Comparison of ENCODE assay signal across 16 cellular contexts in genomic region chr19:41591951-41592562, GRCh38. TPM values are rescaled to one million over a fixed set of nuclear protein-coding genes. Genes with fewer than 3 reads are reported as not detected.
DNase-seq lines count a peak whose midpoint lies in the region; ATAC-seq and TF ChIP-seq lines count a peak whose summit lies in the region.
"Had no signal": no experiment of that assay in that cellular context is flagged by ENCODE, and none has a peak within 500 bp of the region (broad histone marks: within the 10 kb centered on the region; RNA-seq: fewer than 3 reads in every experiment).

No MANE protein-coding gene starts in this region.

- H3K36me3 Mint-ChIP-seq in osteocyte (ENCODE audit: unreplicated experiment), result no peaks in the 10 kb centered on the region

- WGBS in stomach, 5 donors, result 24 to 53% (median 43%) methylated on average over 4 to 5 of the region's 5 CpGs

- H3K4me3 ChIP-seq in right atrium auricular region (no peak overlapping the region), stomach (no peak overlapping the region)
- H3K4me3 ChIP-seq: BLaER1 treated with 17β-estradiol and CSF1 and Interleukin-3, amounts not matched to agents 10 nM and 100 nM; GM23248 had no signal

- H3K27me3 ChIP-seq in right atrium auricular region, result no peaks in the 10 kb centered on the region
- H3K27me3 ChIP-seq in stomach, result peaks cover 0 to 49% (median 7%) of the 10 kb centered on the region in 3 donors
- H3K27me3 ChIP-seq: BLaER1 treated with 17β-estradiol and CSF1 and Interleukin-3, amounts not matched to agents 10 nM and 100 nM had no signal

- no peak overlapping the region for H3K4me3 Mint-ChIP-seq in osteocyte (ENCODE audit: unreplicated experiment)
- H3K4me3 Mint-ChIP-seq: CD4-positive, CD25-positive, alpha-beta regulatory T cell had no signal

- peaks cover 3% of the 10 kb centered on the region for H3K9me3 Mint-ChIP-seq in osteocyte (ENCODE audit: unreplicated experiment)
- H3K9me3 Mint-ChIP-seq: CD4-positive, CD25-positive, alpha-beta regulatory T cell had no signal

- DNase-seq in right atrium auricular region (ENCODE audit: low spot score), result peak; percentile 40
- no peak for DNase-seq in Right ventricle myocardium superior
- peak; percentile 12 for DNase-seq in ecto neural progenitor cell (ENCODE audit: low spot score)
- peak; percentile 66 for DNase-seq in osteocyte (ENCODE audit: extremely low spot score, unreplicated experiment)
- DNase-seq in stomach, result no peak
- DNase-seq: ACHN; CD4-positive, CD25-positive, alpha-beta regulatory T cell; DMS79; GM23248; H7 had no signal

- H3K27ac ChIP-seq in right atrium auricular region, result no peak overlapping the region
- no peak overlapping the region for H3K27ac ChIP-seq in stomach
- H3K27ac ChIP-seq: BLaER1 treated with 17β-estradiol and CSF1 and Interleukin-3, amounts not matched to agents 10 nM and 100 nM; GM23248 had no signal

- ATAC-seq in Right ventricle myocardium superior (ENCODE audit: poor library complexity) (no peak), HG02884 (IDR thresholded peaks at IDR 0.05; ENCODE audit: unreplicated experiment) (no peak), HG03354 (IDR thresholded peaks at IDR 0.05; ENCODE audit: poor library complexity, severe bottlenecking, unreplicated experiment) (no peak)
- ATAC-seq: HepG2 had no signal

- TF ChIP-seq EP300 in stomach (IDR thresholded peaks at IDR 0.05), result no peak

- no peak overlapping the region for H3K27ac Mint-ChIP-seq in osteocyte (ENCODE audit: unreplicated experiment)
- H3K27ac Mint-ChIP-seq: CD4-positive, CD25-positive, alpha-beta regulatory T cell had no signal

- H3K4me1 ChIP-seq in right atrium auricular region, result no peaks in the 10 kb centered on the region
- H3K4me1 ChIP-seq in stomach, result no peaks in the 10 kb centered on the region

- no peaks in the 10 kb centered on the region for H3K4me1 Mint-ChIP-seq in osteocyte (ENCODE audit: unreplicated experiment)

- H3K27me3 Mint-ChIP-seq in osteocyte (ENCODE audit: unreplicated experiment), result no peaks in the 10 kb centered on the region

- no peak for TF ChIP-seq POLR2A in stomach (IDR thresholded peaks at IDR 0.05)

- H3K36me3 ChIP-seq in right atrium auricular region (no peaks in the 10 kb centered on the region), stomach (no peaks in the 10 kb centered on the region)

- intact Hi-C loops in Right ventricle myocardium superior (cut with DNase I), result no loop called here
- intact Hi-C loops in stomach (cut with DNase I; ENCODE audit: low total_unique reads), result no loop called here

- H3K9me3 ChIP-seq in right atrium auricular region (peaks cover 0 to 6% of the 10 kb centered on the region in 2 donors), stomach (peaks cover 0 to 8% (median 2%) of the 10 kb centered on the region in 4 donors)
- H3K9me3 ChIP-seq: BLaER1 treated with 17β-estradiol and CSF1 and Interleukin-3, amounts not matched to agents 10 nM and 100 nM had no signal

- no peak for TF ChIP-seq CTCF in right atrium auricular region (IDR thresholded peaks at IDR 0.05)
- no peak for TF ChIP-seq CTCF in osteocyte (IDR thresholded peaks at IDR 0.05)
- no peak for TF ChIP-seq CTCF in stomach (IDR thresholded peaks at IDR 0.05)

RNA-seq across cellular contexts. Expression of gene CEACAM21, which starts 16.1 kb away (rescaled TPM):
- total RNA-seq in right atrium auricular region (1 to 10 TPM in 1 of 2 donors, not detected in 1; 1.3 TPM), Right ventricle myocardium superior (0.86 TPM), osteocyte (not detected in 2 replicates), stomach (1 to 10 TPM in 1 of 5 donors, not detected in 4; 2.0 TPM)
- polyA plus RNA-seq in stomach, result 1 to 10 TPM in 1 of 3 donors, under 1 TPM in 1, not detected in 1; 0.63 to 6.1 TPM
- total RNA-seq: A172, GM23248, H7, HepG2 had no signal
- polyA plus RNA-seq: GM23248 had no signal

RNA-seq across cellular contexts. Expression of gene CEACAM4, which starts 34.8 kb away (rescaled TPM):
- total RNA-seq in right atrium auricular region (under 1 TPM in 1 of 2 donors, not detected in 1; 0.67 TPM), Right ventricle myocardium superior (0.46 TPM), osteocyte (not detected in 2 replicates), stomach (1 to 10 TPM in 2 of 5 donors, not detected in 3; 1.8 to 8.3 TPM)
- under 1 TPM in 2 of 3 donors, not detected in 1; 0.63 to 0.92 TPM for polyA plus RNA-seq in stomach
- total RNA-seq: A172, G401, GM23248, H7, HepG2 had no signal
- polyA plus RNA-seq: GM23248, HepG2 had no signal

Comparison
In these comparisons a context has a peak if more than half of its experiments do, and no peak if none do; other contexts are left out.
1. DNase-seq: peak in right atrium auricular region (single experiment), ecto neural progenitor cell (single experiment) and osteocyte (single experiment); none in Right ventricle myocardium superior (single experiment) and stomach (single experiment).